Comparison of ENCODE assay signal across 21 cellular contexts in genomic region chr2:224141304-224141703, GRCh38.
A peak's percentile ranks its signal among the peaks of the same experiment; 100 is the strongest.
DNase-seq lines count a peak whose midpoint lies in the region; ATAC-seq and TF ChIP-seq lines count a peak whose summit lies in the region.
"Had no signal": no experiment of that assay in that cellular context is flagged by ENCODE, and none has a peak within 500 bp of the region (broad histone marks: within the 10 kb centered on the region; RNA-seq: fewer than 3 reads in every experiment).

No MANE protein-coding gene starts in this region.

- ATAC-seq in RWPE2 (ENCODE audit: low read depth) (no peak), foreskin keratinocyte (no peak), aorta (ENCODE audit: low FRiP score) (no peak)
- ATAC-seq in effector memory CD8-positive, alpha-beta T cell (replicated peaks) = no peak

- H3K4me1 ChIP-seq in breast epithelium (no peaks in the 10 kb centered on the region), RWPE2 (ENCODE audit: insufficient read depth, poor library complexity, severe bottlenecking) (peaks cover 43% of the 10 kb centered on the region), foreskin keratinocyte (peaks cover 36% of the 10 kb centered on the region), aorta (ENCODE audit: control insufficient read depth in 1 of 2, insufficient read depth in 2 of 2, low read length in 2 of 2) (no peaks in the 10 kb centered on the region)

- H3K36me3 ChIP-seq in breast epithelium (no peaks in the 10 kb centered on the region), RWPE2 (ENCODE audit: low read depth) (no peaks in the 10 kb centered on the region), aorta (ENCODE audit: control insufficient read depth in 1 of 2, insufficient read depth in 2 of 2, low read length in 1 of 2) (no peaks in the 10 kb centered on the region)

- CTCF ChIA-PET in MCF 10A (lab: Yijun Ruan, JAX) = no interaction called here

- peaks cover 24% of the 10 kb centered on the region for H3K4me1 Mint-ChIP-seq in MCF 10A (ENCODE audit: insufficient read depth, unreplicated experiment)
- no peaks in the 10 kb centered on the region for H3K4me1 Mint-ChIP-seq in effector memory CD8-positive, alpha-beta T cell (ENCODE audit: low read depth in 2 of 2)

- TF ChIP-seq CTCF in MCF 10A (IDR thresholded peaks at IDR 0.05; ENCODE audit: unreplicated experiment) = no peak
- no peak for TF ChIP-seq CTCF in breast epithelium (IDR thresholded peaks at IDR 0.05)
- no peak for TF ChIP-seq CTCF in RWPE2 (IDR thresholded peaks at IDR 0.05; ENCODE audit: poor library complexity, severe bottlenecking)
- TF ChIP-seq CTCF in foreskin keratinocyte (conservative IDR thresholded peaks at IDR 0.05) = no peak

- H3K27ac Mint-ChIP-seq in MCF 10A (ENCODE audit: low read depth, unreplicated experiment) = peak overlapping the region; percentile 99
- H3K27ac Mint-ChIP-seq in effector memory CD8-positive, alpha-beta T cell = no peak overlapping the region
- H3K27ac Mint-ChIP-seq: H9 had no signal

- H3K4me3 Mint-ChIP-seq in MCF 10A (ENCODE audit: unreplicated experiment) = no peak overlapping the region
- no peak overlapping the region for H3K4me3 Mint-ChIP-seq in effector memory CD8-positive, alpha-beta T cell
- H3K4me3 Mint-ChIP-seq: H9, HFFc6 had no signal

- no peak overlapping the region for H3K4me3 ChIP-seq in breast epithelium
- no peak overlapping the region for H3K4me3 ChIP-seq in RWPE2 (ENCODE audit: severe bottlenecking)
- H3K4me3 ChIP-seq in aorta (ENCODE audit: low read length in 2 of 2) = no peak overlapping the region

- H3K9me3 ChIP-seq in breast epithelium = no peaks in the 10 kb centered on the region
- no peaks in the 10 kb centered on the region for H3K9me3 ChIP-seq in RWPE2 (ENCODE audit: severe bottlenecking)
- H3K9me3 ChIP-seq in aorta (ENCODE audit: control insufficient read depth, low read length) = no peaks in the 10 kb centered on the region

- WGBS in aorta, 2 donors = 90% methylated on average over 4 of the region's 4 CpGs

- H3K36me3 Mint-ChIP-seq in MCF 10A (ENCODE audit: insufficient read depth, unreplicated experiment) = no peaks in the 10 kb centered on the region
- H3K36me3 Mint-ChIP-seq in effector memory CD8-positive, alpha-beta T cell (ENCODE audit: insufficient read depth) = no peaks in the 10 kb centered on the region

- no peak for TF ChIP-seq POLR2A in breast epithelium (IDR thresholded peaks at IDR 0.05)

- no peaks in the 10 kb centered on the region for H3K27me3 Mint-ChIP-seq in MCF 10A (ENCODE audit: insufficient read depth, unreplicated experiment)
- H3K27me3 Mint-ChIP-seq in effector memory CD8-positive, alpha-beta T cell = peaks cover 26 to 47% of the 10 kb centered on the region in 2 donors

- DNase-seq in MCF 10A (ENCODE audit: unreplicated experiment) = no peak
- no peak for DNase-seq in breast epithelium (ENCODE audit: low spot score in 2 of 2)
- no peak for DNase-seq in RWPE2 (ENCODE audit: low spot score)
- no peak for DNase-seq in foreskin keratinocyte
- DNase-seq in effector memory CD8-positive, alpha-beta T cell = no peak
- DNase-seq in aorta = no peak
- no peak for DNase-seq in D341Med (ENCODE audit: low spot score)
- DNase-seq: Calu3; DMS153; H9; HFFc6; Kasumi-1; NCI-H2029 treated with DMSO at 0.1 percent for 48 hours; NCI-H446 treated with DMSO at 0.1 percent for 48 hours; NCI-H526; NCI-H82; NK-92 treated with Interleukin-12 subunit alpha and Interleukin-12 subunit beta, amount 100 ng/mL, for 24 hours; PC-3; Right ventricle myocardium superior; SW 1271 had no signal

- H3K27ac ChIP-seq in breast epithelium (no peak overlapping the region), RWPE2 (ENCODE audit: poor library complexity, severe bottlenecking) (peak overlapping the region; percentile 84), foreskin keratinocyte (peak overlapping the region; percentile 19), aorta (ENCODE audit: low read depth in 1 of 2, low read length in 2 of 2) (no peak overlapping the region)
- H3K27ac ChIP-seq: 22Rv1 had no signal

- intact Hi-C loops in MCF 10A (cut with micrococcal nuclease) (loop anchor here (5.0 kb wide), 1 partner anchor 81 kb away; no protein-coding TSS in a partner anchor), breast epithelium (cut with DNase I; ENCODE audit: low total_unique reads) (no loop called here), aorta (cut with DNase I) (no loop called here)

- H3K27me3 ChIP-seq in breast epithelium = no peaks in the 10 kb centered on the region
- no peaks in the 10 kb centered on the region for H3K27me3 ChIP-seq in RWPE2 (ENCODE audit: insufficient read depth, poor library complexity, severe bottlenecking)
- H3K27me3 ChIP-seq in foreskin keratinocyte = no peaks in the 10 kb centered on the region
- no peaks in the 10 kb centered on the region for H3K27me3 ChIP-seq in aorta (ENCODE audit: control insufficient read depth in 1 of 2, insufficient read depth in 2 of 2, low read length in 1 of 2)

- no TSS peak for BruUV-seq in MCF 10A (replicated peaks; lab: Mats Ljungman, UMichigan)

- POLR2A ChIA-PET in MCF 10A (lab: Yijun Ruan, JAX) = interaction anchor here (0.6 to 0.7 kb wide), 2 partner anchors 54 to 153 kb away, joined by 3 to 4 read pairs; no protein-coding TSS in a partner anchor

- H3K9me3 Mint-ChIP-seq in MCF 10A (ENCODE audit: unreplicated experiment) = no peaks in the 10 kb centered on the region
- no peaks in the 10 kb centered on the region for H3K9me3 Mint-ChIP-seq in effector memory CD8-positive, alpha-beta T cell
- H3K9me3 Mint-ChIP-seq: H9, HFFc6 had no signal

Comparison
In these comparisons a context has a peak if more than half of its experiments do, and no peak if none do; other contexts are left out.
1. H3K27ac ChIP-seq: peak in RWPE2 (single experiment) and foreskin keratinocyte (single experiment); none in breast epithelium (0 of 2) and aorta (0 of 2).